In the genomic region with DNA sequence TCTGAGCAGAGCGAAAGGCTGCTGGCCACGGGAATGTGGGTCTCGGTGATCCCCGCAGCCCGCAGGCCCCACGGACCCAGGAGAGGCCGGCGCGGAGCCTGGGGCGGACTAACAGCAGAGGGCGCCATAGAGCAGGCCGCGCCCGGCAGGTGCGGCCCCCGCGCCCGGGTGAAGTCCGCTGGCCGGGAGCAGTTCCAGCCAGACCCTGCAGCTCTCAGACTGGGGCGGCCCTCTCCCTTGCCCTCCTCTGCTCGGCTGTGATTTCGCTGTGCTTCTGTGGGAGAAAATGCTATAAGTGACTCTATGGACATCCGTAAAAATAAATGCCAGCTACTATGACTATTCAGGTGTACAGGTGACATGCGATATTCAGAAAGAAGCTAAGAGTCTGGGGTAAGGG, we compare ENCODE assay signal across 8 cellular contexts. TPM values are rescaled to one million over a fixed set of nuclear protein-coding genes. Genes with fewer than 3 reads are reported as not detected.
A peak's percentile ranks its signal among the peaks of the same experiment; 100 is the strongest.
DNase-seq lines count a peak whose midpoint lies in the region; ATAC-seq and TF ChIP-seq lines count a peak whose summit lies in the region.

No MANE protein-coding gene starts in this region.

- WGBS in lung, 2 donors, result 1 to 3% methylated on average over 22 to 25 of the region's 25 CpGs

- H3K36me3 ChIP-seq in MG63, result no peaks in the 10 kb centered on the region
- no peaks in the 10 kb centered on the region for H3K36me3 ChIP-seq in lung (ENCODE audit: control insufficient read depth in 2 of 2, insufficient read depth in 2 of 2, low read length in 2 of 2)

- peaks cover 11% of the 10 kb centered on the region for H3K27me3 ChIP-seq in AG04450 (ENCODE audit: control insufficient read depth, insufficient read depth, low read length)
- H3K27me3 ChIP-seq in MG63, result no peaks in the 10 kb centered on the region
- H3K27me3 ChIP-seq in lung (ENCODE audit: control insufficient read depth, insufficient read depth), result no peaks in the 10 kb centered on the region

- H3K4me3 ChIP-seq in AG04450 (ENCODE audit: low read depth, low read length) (no peak overlapping the region), MG63 (0 out of 2 replicates have a peak overlapping the region, but pooled peaks have one; percentile 9), lung (no peak overlapping the region)

- CTCF ChIA-PET in AG04450 (lab: Charles Lee), result interaction anchor here (0.6 to 7.9 kb wide), 35 partner anchors 8 to 1008 kb away, joined by 3 to 280 read pairs (median 4); partner anchors contain the start of genes MTIF3 and URAD

- TF ChIP-seq CTCF in AG04450 (IDR thresholded peaks at IDR 0.05; ENCODE audit: low read depth, low read length) (peak; percentile 81), lung (IDR thresholded peaks at IDR 0.05; ENCODE audit: control extremely low read depth, extremely low read depth) (peak; percentile 43)

- DNase-seq in AG04450 (ENCODE audit: low read depth, low spot score), result no peak
- DNase-seq in MG63, result peak; percentile 53
- DNase-seq in activated CD4-positive, alpha-beta T cell treated with anti-CD3 and anti-CD28 coated beads for 1 hour, result peak; percentile 35
- DNase-seq in cerebellum (ENCODE audit: low spot score), result peak; percentile 56
- DNase-seq in lung (ENCODE audit: low spot score), result peak; percentile 33
- DNase-seq in stimulated activated CD8-positive, alpha-beta memory T cell treated with anti-CD3 and anti-CD28 coated beads, Interleukin-15, amount 100 ng/mL, for 24 hours (ENCODE audit: low read depth), result peak; percentile 51

- POLR2A ChIA-PET in AG04450 (lab: Yijun Ruan, JAX), result no interaction called here

- H3K4me1 ChIP-seq in lung (ENCODE audit: control insufficient read depth in 2 of 2, insufficient read depth in 2 of 2, low read length in 2 of 2), result peaks cover 0 to 5% of the 10 kb centered on the region in 2 donors

- H3K9me3 ChIP-seq in AG04450 (ENCODE audit: control insufficient read depth, insufficient read depth, low read length), result no peaks in the 10 kb centered on the region; the same call in 1 of the 2 replicates
- no peaks in the 10 kb centered on the region for H3K9me3 ChIP-seq in MG63
- H3K9me3 ChIP-seq in lung (ENCODE audit: control insufficient read depth in 2 of 2, insufficient read depth in 1 of 2, low read length in 1 of 2), result no peaks in the 10 kb centered on the region

- peak; percentile 65 for ATAC-seq in GM19023 (IDR thresholded peaks at IDR 0.05; ENCODE audit: unreplicated experiment)
- ATAC-seq in lung (ENCODE audit: insufficient read depth, low FRiP score), result peak; percentile 78
- no peak for ATAC-seq in HG03135 (IDR thresholded peaks at IDR 0.05; ENCODE audit: unreplicated experiment)

- H3K27ac ChIP-seq in AG04450 (ENCODE audit: low read depth, low read length), result no peak overlapping the region
- no peak overlapping the region for H3K27ac ChIP-seq in lung (ENCODE audit: low read depth in 1 of 2, low read length in 1 of 2)

RNA-seq across cellular contexts. Expression of gene GSX1, which starts 37.7 kb away (rescaled TPM):
- polyA plus RNA-seq in AG04450 (2011; rRNA removed) (not detected in 2 replicates), lung (not detected)
- polyA minus RNA-seq in AG04450 (2011; rRNA and poly(A)+ RNA removed), result not detected in 2 replicates
- not detected in 2 replicates for total RNA-seq in MG63 (2014; rRNA removed; shearing (Covaris generic); ENCODE audit: low replicate concordance)
- total RNA-seq in cerebellum (0.36 TPM), lung (not detected)
